12 cellular contexts compared by ENCODE assay signal in the genomic region with DNA sequence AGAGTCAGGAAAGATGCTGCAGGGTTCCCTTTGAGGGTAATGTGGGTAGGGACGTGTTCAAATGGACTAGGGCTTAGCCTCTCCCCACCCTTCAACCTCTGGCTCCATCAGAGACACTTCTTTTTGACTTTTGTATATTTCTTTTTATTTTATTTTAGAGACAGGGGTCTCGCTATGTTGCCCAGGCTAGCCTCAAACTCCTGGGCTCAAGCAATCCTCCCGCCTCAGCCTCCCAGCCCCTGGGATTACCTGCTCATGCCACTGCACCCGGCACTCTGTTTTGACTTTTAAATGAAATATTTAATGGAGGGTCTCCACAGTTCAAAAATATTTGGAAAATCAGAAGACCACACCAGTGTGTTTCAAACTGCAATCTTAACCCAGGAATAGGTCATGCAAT. TPM values are rescaled to one million over a fixed set of nuclear protein-coding genes. Genes with fewer than 3 reads are reported as not detected.
"Had no signal": no experiment of that assay in that cellular context is flagged by ENCODE, and none has a peak within 500 bp of the region (broad histone marks: within the 10 kb centered on the region; RNA-seq: fewer than 3 reads in every experiment).

No MANE protein-coding gene starts in this region.

- H2AFZ ChIP-seq: GM23248, GM23338 had no signal

- H3K9me3 ChIP-seq: HAP-1 had no signal

- H3K27ac ChIP-seq: GM23248 had no signal

- H3K4me2 ChIP-seq: GM23338 had no signal

- ATAC-seq: HCT116 had no signal

- FAIRE-seq: H1, H54 had no signal

- H3K4me3 ChIP-seq: GM23248, GM23338, HAP-1 had no signal

- H3K9ac ChIP-seq: GM23248 had no signal

- H3K4me1 ChIP-seq: HAP-1 had no signal

- H3K36me3 ChIP-seq: HAP-1 had no signal

- DNase-seq: GM23248, GOT3, H7, H9, HCEC 1CT, HFFc6 had no signal

RNA-seq across cellular contexts. Expression of gene HNF4A, which starts 8.6 kb away (rescaled TPM):
- total RNA-seq: GM23248, GM23338, H1, H4, H9, HFFc6 had no signal
- polyA plus RNA-seq: GM23248, GM23338 had no signal

RNA-seq across cellular contexts. Expression of gene R3HDML, which starts 27.2 kb away (rescaled TPM):
- total RNA-seq: GM23248, GM23338, H1, H4, H7, H9, HFFc6 had no signal
- polyA plus RNA-seq: GM23248, GM23338, H1 had no signal
